22 cellular contexts compared by ENCODE assay signal in the genomic region with DNA sequence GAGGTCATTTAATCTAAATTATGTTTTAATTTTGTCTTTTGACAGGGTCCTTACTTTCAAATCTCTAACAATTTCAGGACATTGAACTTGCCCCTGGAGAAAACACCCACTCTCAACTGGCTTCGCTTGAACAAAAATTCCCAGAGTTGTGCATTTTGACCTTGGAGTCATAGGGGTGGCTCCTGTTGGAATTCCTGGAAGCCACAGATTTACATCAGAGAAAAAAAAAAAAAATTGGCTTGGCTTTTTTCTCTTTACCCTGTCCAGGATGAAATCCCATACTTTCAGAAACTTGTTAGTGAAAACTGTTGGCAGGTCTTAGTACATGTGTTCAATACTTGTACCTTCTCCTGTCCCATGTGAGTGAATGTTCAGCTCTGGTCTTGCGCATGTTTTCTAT.
DNase-seq lines count a peak whose midpoint lies in the region; ATAC-seq, FAIRE-seq and TF ChIP-seq lines count a peak whose summit lies in the region.
"Had no signal": no experiment of that assay in that cellular context is flagged by ENCODE, and none has a peak within 500 bp of the region (broad histone marks: within the 10 kb centered on the region; RNA-seq: fewer than 3 reads in every experiment).

No MANE protein-coding gene starts in this region.

- H3K79me2 ChIP-seq in H9 (ENCODE audit: insufficient read depth, low read length) = no peaks in the 10 kb centered on the region

- no peak overlapping the region for H3K23ac ChIP-seq in H9 (ENCODE audit: insufficient read length, low read depth, low read length)

- H4K8ac ChIP-seq in H9 (replicated peaks; ENCODE audit: insufficient read length, low read depth, low read length) = no peak overlapping the region

- no peak overlapping the region for H3K4me3 ChIP-seq in Panc1 (ENCODE audit: low read depth in 2 of 2, low read length in 2 of 2)
- H3K4me3 ChIP-seq in choroid plexus epithelial cell (ENCODE audit: low read depth, low read length) = no peak overlapping the region
- no peak overlapping the region for H3K4me3 ChIP-seq in small intestine (ENCODE audit: low read depth in 1 of 2, low read length in 2 of 2)
- H3K4me3 ChIP-seq: BLaER1, MG63, PC-9, SJSA1 had no signal

- H3T11ph ChIP-seq in H9 (ENCODE audit: low read length) = no peak overlapping the region

- H3K27ac Mint-ChIP-seq in nephron = peak overlapping the region in 2 of 3 experiments; percentile 3 to 30
- 0 out of 7 replicates have a peak overlapping the region, but pooled peaks of 1 of the 3 experiments have one; percentile 10 for H3K27ac Mint-ChIP-seq in H9
- H3K27ac Mint-ChIP-seq: CD4-positive, alpha-beta T cell; HFFc6 had no signal

- H2BK20ac ChIP-seq in H9 (ENCODE audit: low read depth, low read length, poor library complexity, severe bottlenecking) = no peak overlapping the region

- H2BK120ac ChIP-seq in H9 (ENCODE audit: low read depth, low read length, poor library complexity, severe bottlenecking) = no peak overlapping the region

- TF ChIP-seq CTCF in Panc1 (IDR thresholded peaks at IDR 0.05) (no peak), choroid plexus epithelial cell (conservative IDR thresholded peaks at IDR 0.05; ENCODE audit: low read depth, low read length) (no peak), nephron (IDR thresholded peaks at IDR 0.05; ENCODE audit: unreplicated experiment in 3 of 3) (no peak), H9 (conservative IDR thresholded peaks at IDR 0.05) (no peak)

- H3K9me3 Mint-ChIP-seq in nephron (peaks cover 15% of the 10 kb centered on the region), H9 (no peaks in the 10 kb centered on the region; a peak in 1 of 5 replicates)
- H3K9me3 Mint-ChIP-seq: CD4-positive, alpha-beta T cell; HFFc6 had no signal

- no peak overlapping the region for H3K18ac ChIP-seq in H9 (ENCODE audit: insufficient read length, low read depth, low read length)

- H3K36me3 Mint-ChIP-seq in nephron (ENCODE audit: low read depth) (no peaks in the 10 kb centered on the region), H9 (ENCODE audit: insufficient read depth in 1 of 3, low read depth in 3 of 3) (no peaks in the 10 kb centered on the region; a peak in 1 of 7 replicates)

- no peaks in the 10 kb centered on the region for H3K4me1 ChIP-seq in Panc1 (ENCODE audit: control insufficient read depth, insufficient read depth, low read length)
- no peaks in the 10 kb centered on the region for H3K4me1 ChIP-seq in small intestine (ENCODE audit: control insufficient read depth in 2 of 2, insufficient read depth in 1 of 2, low read depth in 1 of 2, low read length in 1 of 2)
- no peaks in the 10 kb centered on the region for H3K4me1 ChIP-seq in H9 (ENCODE audit: insufficient read depth, low read length)
- H3K4me1 ChIP-seq: BLaER1 had no signal

- no peak overlapping the region for H2AK5ac ChIP-seq in H9 (ENCODE audit: insufficient read length, low read length)

- no peak overlapping the region for H3K9ac ChIP-seq in H9 (ENCODE audit: extremely low read depth, insufficient read length, low read length)
- H3K9ac ChIP-seq: BLaER1 had no signal

- H3K79me1 ChIP-seq in H9 (ENCODE audit: insufficient read depth, low read depth, low read length, poor library complexity, severe bottlenecking) = no peaks in the 10 kb centered on the region

- H3K56ac ChIP-seq in H9 (ENCODE audit: insufficient read length, low read depth, low read length) = no peak overlapping the region

- no peak overlapping the region for H3K14ac ChIP-seq in H9 (ENCODE audit: insufficient read depth, low read length)

- H3K23me2 ChIP-seq in H9 (ENCODE audit: insufficient read length, low read depth, low read length, poor library complexity, severe bottlenecking) = no peaks in the 10 kb centered on the region

- ATAC-seq in Panc1 = no peak

- BruUV-seq in Panc1 (replicated peaks; lab: Mats Ljungman, UMichigan) = no TSS peak

- no peak overlapping the region for H2AFZ ChIP-seq in H9 (ENCODE audit: low read length)
- H2AFZ ChIP-seq: PC-9 had no signal

- H3K4me2 ChIP-seq in H9 (ENCODE audit: insufficient read depth, insufficient read length, low read length) = no peak overlapping the region
- H3K4me2 ChIP-seq: BLaER1, PC-9 had no signal

- no peak overlapping the region for H4K91ac ChIP-seq in H9 (ENCODE audit: insufficient read length, low read depth, low read length)

- H3K36me3 ChIP-seq in Panc1 (ENCODE audit: control insufficient read depth, insufficient read depth, low read length) = no peaks in the 10 kb centered on the region
- no peaks in the 10 kb centered on the region for H3K36me3 ChIP-seq in small intestine (ENCODE audit: control insufficient read depth in 2 of 2, insufficient read depth in 2 of 2, low read length in 2 of 2)
- H3K36me3 ChIP-seq: BLaER1, MG63, SJSA1 had no signal

- H4K20me1 ChIP-seq in H9 (ENCODE audit: control insufficient read depth, insufficient read depth, insufficient read length) = no peaks in the 10 kb centered on the region
- H4K20me1 ChIP-seq: BLaER1 had no signal

- no peak for FAIRE-seq in small intestine (lab: Jason Lieb, UNC)
- FAIRE-seq: GM12891, H54 had no signal

- in situ Hi-C loops in Panc1 (cut with HindIII; ENCODE audit: low pct_unique_long_range_greater_than_20kb, low sequenced_read_pairs) = no loop called here

- H4K5ac ChIP-seq in H9 (ENCODE audit: insufficient read length, low read depth, low read length) = no peak overlapping the region

- H3K9me3 ChIP-seq in Panc1 (ENCODE audit: control insufficient read depth, insufficient read depth, low read depth, low read length) (peaks cover 5% of the 10 kb centered on the region; the same call in 1 of the 2 replicates), small intestine (ENCODE audit: control insufficient read depth, low read depth) (no peaks in the 10 kb centered on the region), H9 (ENCODE audit: control insufficient read depth, low read depth, low read length) (no peaks in the 10 kb centered on the region)
- H3K9me3 ChIP-seq: BLaER1, Caco-2, MG63, SJSA1 had no signal

- H3K4me3 Mint-ChIP-seq in nephron = no peak overlapping the region
- no peak overlapping the region for H3K4me3 Mint-ChIP-seq in H9
- H3K4me3 Mint-ChIP-seq: CD4-positive, alpha-beta T cell; HFFc6 had no signal

- POLR2A ChIA-PET in Panc1 (lab: Charles Lee) = no interaction called here

- no peaks in the 10 kb centered on the region for H3K27me3 Mint-ChIP-seq in nephron (ENCODE audit: low read depth)
- H3K27me3 Mint-ChIP-seq in H9 (ENCODE audit: low read depth) = no peaks in the 10 kb centered on the region
- H3K27me3 Mint-ChIP-seq: CD4-positive, alpha-beta T cell had no signal

- CTCF ChIA-PET in Panc1 (lab: Charles Lee) = no interaction called here

- H3K27ac ChIP-seq in Panc1 (ENCODE audit: low read length) (peak overlapping the region; percentile 18; the same call in 1 of the 2 replicates), small intestine (ENCODE audit: low read depth in 1 of 2, low read length in 1 of 2) (no peak overlapping the region), H9 (ENCODE audit: insufficient read length, low read depth, low read length) (no peak overlapping the region)
- H3K27ac ChIP-seq: BLaER1, PC-9, SJSA1 had no signal

- DNase-seq in Panc1 (ENCODE audit: low read depth, low spot score) (no peak), choroid plexus epithelial cell (ENCODE audit: low read depth) (peak; percentile 13), small intestine (no peak), H9 (no peak), globus pallidus (ENCODE audit: low spot score) (no peak)
- DNase-seq in stimulated activated naive CD4-positive, alpha-beta T cell treated with Interleukin-2 at 50 U/mL for 16 hours (lab: John Stamatoyannopoulos, UW) = no peak
- DNase-seq: ACHN; Caco-2; CD4-positive, alpha-beta T cell; DMS 273 treated with DMSO at 0.1 percent for 48 hours; DMS79 treated with DMSO at 0.1 percent for 48 hours; HFFc6; Kasumi-1; MG63; NCI-H1417 treated with DMSO at 0.1 percent for 48 hours; NCI-H187 treated with DMSO at 0.1 percent for 48 hours; PC-9 had no signal

- WGBS in small intestine, 3 donors = 86 to 90% (median 90%) methylated on average over 2 of the region's 2 CpGs
- WGBS in H9 (ENCODE audit: extremely low coverage, insufficient read length, low lambda C conversion rate) = no CpG with 5 or more reads among the region's 2 CpGs

- H3K4ac ChIP-seq in H9 (ENCODE audit: low read depth, low read length) = no peak overlapping the region

- H3K27me3 ChIP-seq in Panc1 (ENCODE audit: control insufficient read depth, insufficient read depth, low read length) = no peaks in the 10 kb centered on the region
- H3K27me3 ChIP-seq in small intestine (ENCODE audit: control insufficient read depth in 2 of 2, insufficient read depth in 2 of 2, low read length in 2 of 2) = no peaks in the 10 kb centered on the region
- no peaks in the 10 kb centered on the region for H3K27me3 ChIP-seq in H9 (ENCODE audit: insufficient read depth, low read length)
- H3K27me3 ChIP-seq: BLaER1, MG63, SJSA1 had no signal

- no peak overlapping the region for H2BK12ac ChIP-seq in H9 (ENCODE audit: insufficient read length, low read depth, low read length)

- H2BK5ac ChIP-seq in H9 (ENCODE audit: insufficient read length, low read length) = no peak overlapping the region

- intact Hi-C loops in Panc1 (cut with micrococcal nuclease; ENCODE audit: unreplicated experiment) = no loop called here

- H2BK15ac ChIP-seq in H9 (ENCODE audit: low read depth, low read length) = no peak overlapping the region

- peaks cover 43% of the 10 kb centered on the region for H3K4me1 Mint-ChIP-seq in nephron
- H3K4me1 Mint-ChIP-seq in H9 = peaks cover 2 to 5% of the 10 kb centered on the region in 2 experiments; a peak in 3 of 4 replicates
